ENCODE assay signal across 11 cellular contexts in genomic region chr2:73243884-73244570, GRCh38. TPM values are rescaled to one million over a fixed set of nuclear protein-coding genes. Genes with fewer than 3 reads are reported as not detected.
DNase-seq lines count a peak whose midpoint lies in the region; ATAC-seq and TF ChIP-seq lines count a peak whose summit lies in the region.
"Had no signal": no experiment of that assay in that cellular context is flagged by ENCODE, and none has a peak within 500 bp of the region (broad histone marks: within the 10 kb centered on the region; RNA-seq: fewer than 3 reads in every experiment).

No MANE protein-coding gene starts in this region.

- H3K4me1 ChIP-seq in HUES48 (ENCODE audit: control insufficient read depth, insufficient read depth, low read length) = no peaks in the 10 kb centered on the region
- H3K4me1 ChIP-seq: ascending aorta had no signal

- H3K27me3 Mint-ChIP-seq in CD4-positive, alpha-beta T cell = no peaks in the 10 kb centered on the region
- H3K27me3 Mint-ChIP-seq in activated CD4-positive, alpha-beta memory T cell treated with anti-CD3 and anti-CD28 coated beads, Interleukin-2, amount 10 ng/mL, durations not matched to agents 7 days and 5 days = no peaks in the 10 kb centered on the region
- H3K27me3 Mint-ChIP-seq in T-cell = no peaks in the 10 kb centered on the region
- H3K27me3 Mint-ChIP-seq: T-helper 17 cell had no signal

- H3K4me3 ChIP-seq in HUES48 (ENCODE audit: low read depth, low read length) = no peak overlapping the region
- H3K4me3 ChIP-seq: ascending aorta had no signal

- no peaks in the 10 kb centered on the region for H3K9me3 ChIP-seq in CD4-positive, alpha-beta T cell (ENCODE audit: control insufficient read depth, low read length)
- no peaks in the 10 kb centered on the region for H3K9me3 ChIP-seq in HUES48 (ENCODE audit: control insufficient read depth, insufficient read depth, low read length)
- H3K9me3 ChIP-seq: ascending aorta had no signal

- H3K9ac ChIP-seq in HUES48 (ENCODE audit: low read depth, low read length) = no peak overlapping the region

- H3K4me3 Mint-ChIP-seq in CD4-positive, alpha-beta T cell = no peak overlapping the region
- H3K4me3 Mint-ChIP-seq in activated CD4-positive, alpha-beta memory T cell treated with anti-CD3 and anti-CD28 coated beads, Interleukin-2, amount 10 ng/mL, durations not matched to agents 7 days and 5 days = no peak overlapping the region
- no peak overlapping the region for H3K4me3 Mint-ChIP-seq in T-cell
- H3K4me3 Mint-ChIP-seq: T-helper 17 cell had no signal

- CTCF ChIA-PET in CD4-positive, alpha-beta T cell (lab: Charles Lee) = no interaction called here
- CTCF ChIA-PET in activated CD4-positive, alpha-beta memory T cell treated with anti-CD3 and anti-CD28 coated beads, Interleukin-2, amount 10 ng/mL, durations not matched to agents 7 days and 5 days (lab: Charles Lee) = interaction anchor here (0.9 to 1.3 kb wide), 3 partner anchors 10 to 45 kb away, joined by 3 to 4 read pairs (median 3); partner anchors contain the start of gene CCT7
- CTCF ChIA-PET in T-cell (lab: Charles Lee) = no interaction called here

- no peaks in the 10 kb centered on the region for H3K9me3 Mint-ChIP-seq in CD4-positive, alpha-beta T cell
- no peaks in the 10 kb centered on the region for H3K9me3 Mint-ChIP-seq in activated CD4-positive, alpha-beta memory T cell treated with anti-CD3 and anti-CD28 coated beads, Interleukin-2, amount 10 ng/mL, durations not matched to agents 7 days and 5 days
- no peaks in the 10 kb centered on the region for H3K9me3 Mint-ChIP-seq in T-cell

- H3K27ac Mint-ChIP-seq in CD4-positive, alpha-beta T cell = peak overlapping the region; percentile 5
- H3K27ac Mint-ChIP-seq in activated CD4-positive, alpha-beta memory T cell treated with anti-CD3 and anti-CD28 coated beads, Interleukin-2, amount 10 ng/mL, durations not matched to agents 7 days and 5 days = peak overlapping the region; percentile 33
- no peak overlapping the region for H3K27ac Mint-ChIP-seq in T-cell
- H3K27ac Mint-ChIP-seq: T-helper 17 cell had no signal

- peaks cover 92% of the 10 kb centered on the region for H3K36me3 ChIP-seq in HUES48 (ENCODE audit: control insufficient read depth, insufficient read depth, low read length)

- no peaks in the 10 kb centered on the region for H3K27me3 ChIP-seq in CD4-positive, alpha-beta T cell (ENCODE audit: control insufficient read depth, insufficient read depth, low read length)
- no peaks in the 10 kb centered on the region for H3K27me3 ChIP-seq in HUES48 (ENCODE audit: control insufficient read depth, insufficient read depth, low read length)
- H3K27me3 ChIP-seq: ascending aorta had no signal

- TF ChIP-seq CTCF in CD4-positive, alpha-beta T cell (IDR thresholded peaks at IDR 0.05) = no peak

- intact Hi-C loops in CD4-positive, alpha-beta T cell (cut with DNase I, micrococcal nuclease) = no loop called here

- POLR2A ChIA-PET in CD4-positive, alpha-beta T cell (lab: Charles Lee) = interaction anchor here (1.6 to 2.1 kb wide), 2 partner anchors 8 to 10 kb away, joined by 8 to 9 read pairs; partner anchors contain the start of genes CCT7 and PRADC1
- POLR2A ChIA-PET in activated CD4-positive, alpha-beta memory T cell treated with anti-CD3 and anti-CD28 coated beads, Interleukin-2, amount 10 ng/mL, durations not matched to agents 7 days and 5 days (lab: Charles Lee) = interaction anchor here (2.1 to 3.4 kb wide), 2 partner anchors 10 to 31 kb away, joined by 5 to 25 read pairs; partner anchors contain the start of genes CCT7 and PRADC1
- POLR2A ChIA-PET in T-cell (lab: Charles Lee) = no interaction called here

- DNase-seq in CD4-positive, alpha-beta T cell = no peak
- DNase-seq in activated CD4-positive, alpha-beta memory T cell treated with anti-CD3 and anti-CD28 coated beads, Interleukin-2, amount 10 ng/mL, durations not matched to agents 7 days and 5 days = no peak
- DNase-seq in foreskin melanocyte = peak; percentile 37
- DNase-seq in T-cell = no peak
- no peak for DNase-seq in GM19238 (ENCODE audit: insufficient read length, low spot score)
- DNase-seq: GOT3, T-helper 17 cell had no signal

- peaks cover 93% of the 10 kb centered on the region for H3K36me3 Mint-ChIP-seq in CD4-positive, alpha-beta T cell (ENCODE audit: low read depth)
- peaks cover 70% of the 10 kb centered on the region for H3K36me3 Mint-ChIP-seq in activated CD4-positive, alpha-beta memory T cell treated with anti-CD3 and anti-CD28 coated beads, Interleukin-2, amount 10 ng/mL, durations not matched to agents 7 days and 5 days (ENCODE audit: low read depth)
- H3K36me3 Mint-ChIP-seq in T-cell = peaks cover 42% of the 10 kb centered on the region

- H3K27ac ChIP-seq in CD4-positive, alpha-beta T cell (ENCODE audit: low read depth, low read length) = no peak overlapping the region
- H3K27ac ChIP-seq in HUES48 (ENCODE audit: low read depth, low read length) = peak overlapping the region; percentile 43
- H3K27ac ChIP-seq: ascending aorta had no signal

- no peak for ATAC-seq in CD4-positive, alpha-beta T cell (ENCODE audit: poor library complexity)
- ATAC-seq in HG03354 (IDR thresholded peaks at IDR 0.05; ENCODE audit: poor library complexity, severe bottlenecking, unreplicated experiment) = no peak
- no peak for ATAC-seq in T-cell (replicated peaks in 1 of 4)
- ATAC-seq in GM18498 (IDR thresholded peaks at IDR 0.05; ENCODE audit: unreplicated experiment) = no peak
- ATAC-seq: T-helper 17 cell had no signal

- peaks cover 15% of the 10 kb centered on the region for H3K4me1 Mint-ChIP-seq in CD4-positive, alpha-beta T cell (ENCODE audit: low read depth)
- peaks cover 30% of the 10 kb centered on the region for H3K4me1 Mint-ChIP-seq in activated CD4-positive, alpha-beta memory T cell treated with anti-CD3 and anti-CD28 coated beads, Interleukin-2, amount 10 ng/mL, durations not matched to agents 7 days and 5 days
- H3K4me1 Mint-ChIP-seq in T-cell = peaks cover 6 to 21% (median 21%) of the 10 kb centered on the region in 3 donors

RNA-seq across cellular contexts. Expression of gene CCT7, which starts 9.9 kb away (rescaled TPM):
- total RNA-seq in CD4-positive, alpha-beta T cell = 10 to 100 TPM; 86.9 to 96.9 TPM
- 100 to 1,000 TPM; 259 to 262 TPM for total RNA-seq in activated CD4-positive, alpha-beta memory T cell treated with anti-CD3 and anti-CD28 coated beads, Interleukin-2, amount 10 ng/mL, durations not matched to agents 7 days and 5 days
- 100 to 1,000 TPM; 120 to 210 (median 193) TPM for total RNA-seq in T-cell

RNA-seq across cellular contexts. Expression of gene PRADC1, which starts 11.0 kb away (rescaled TPM):
- total RNA-seq in CD4-positive, alpha-beta T cell = 1 to 10 TPM; 2.9 to 3.0 TPM
- 10 to 100 TPM; 10.1 to 10.7 TPM for total RNA-seq in activated CD4-positive, alpha-beta memory T cell treated with anti-CD3 and anti-CD28 coated beads, Interleukin-2, amount 10 ng/mL, durations not matched to agents 7 days and 5 days
- 1 to 10 TPM; 6.1 to 9.9 (median 6.4) TPM for total RNA-seq in T-cell

RNA-seq across cellular contexts. Expression of gene SMYD5, which starts 30.0 kb away (rescaled TPM):
- total RNA-seq in CD4-positive, alpha-beta T cell = 10 to 100 TPM; 39.1 to 46.7 TPM
- total RNA-seq in activated CD4-positive, alpha-beta memory T cell treated with anti-CD3 and anti-CD28 coated beads, Interleukin-2, amount 10 ng/mL, durations not matched to agents 7 days and 5 days = 10 to 100 TPM in 1 of 2 experiments, 1 to 10 TPM in 1; 8.9 to 14.3 TPM
- 10 to 100 TPM; 38.2 to 56.9 (median 44.5) TPM for total RNA-seq in T-cell

RNA-seq across cellular contexts. Expression of gene FBXO41, which starts 40.3 kb away (rescaled TPM):
- total RNA-seq in CD4-positive, alpha-beta T cell = 10 to 100 TPM; 14.0 to 16.0 TPM
- 10 to 100 TPM; 12.0 to 13.3 TPM for total RNA-seq in activated CD4-positive, alpha-beta memory T cell treated with anti-CD3 and anti-CD28 coated beads, Interleukin-2, amount 10 ng/mL, durations not matched to agents 7 days and 5 days
- 10 to 100 TPM; 17.6 to 23.7 (median 19.6) TPM for total RNA-seq in T-cell

RNA-seq across cellular contexts. Expression of gene NOTO, which starts 41.7 kb away (rescaled TPM):
- total RNA-seq in CD4-positive, alpha-beta T cell = not detected
- total RNA-seq in activated CD4-positive, alpha-beta memory T cell treated with anti-CD3 and anti-CD28 coated beads, Interleukin-2, amount 10 ng/mL, durations not matched to agents 7 days and 5 days = not detected
- not detected for total RNA-seq in T-cell
- total RNA-seq: ascending aorta, T-helper 17 cell had no signal

Comparison
In these comparisons a context has a peak if more than half of its experiments do, and no peak if none do; other contexts are left out.
1. H3K27ac Mint-ChIP-seq: peak in CD4-positive, alpha-beta T cell (single experiment) and activated CD4-positive, alpha-beta memory T cell treated with anti-CD3 and anti-CD28 coated beads, Interleukin-2, amount 10 ng/mL, durations not matched to agents 7 days and 5 days (single experiment); none in T-cell (0 of 2).
2. POLR2A ChIA-PET loops: an anchor here in CD4-positive, alpha-beta T cell (1.6 to 2.1 kb wide) and activated CD4-positive, alpha-beta memory T cell treated with anti-CD3 and anti-CD28 coated beads, Interleukin-2, amount 10 ng/mL, durations not matched to agents 7 days and 5 days (2.1 to 3.4 kb wide); none called in T-cell.